ENCODE assay signal across 8 cellular contexts in genomic region chr3:27392414-27392813, GRCh38. TPM values are rescaled to one million over a fixed set of nuclear protein-coding genes. Genes with fewer than 3 reads are reported as not detected.
A peak's percentile ranks its signal among the peaks of the same experiment; 100 is the strongest.
DNase-seq lines count a peak whose midpoint lies in the region; ATAC-seq, FAIRE-seq and TF ChIP-seq lines count a peak whose summit lies in the region.
"Not testable (repeated sequence)": the region's sequence is repeated elsewhere in the genome, so short reads cannot be mapped to it uniquely, and the experiment has no call there.

No MANE protein-coding gene starts in this region.

- H3K79me2 ChIP-seq in OCI-LY3 (ENCODE audit: low read length) (peaks cover 21% of the 10 kb centered on the region), astrocyte (ENCODE audit: insufficient read depth, low read length) (peaks cover 15% of the 10 kb centered on the region)

- FAIRE-seq in astrocyte (lab: Jason Lieb, UNC) = peak; percentile 55

- CTCF ChIA-PET in CD4-positive, alpha-beta T cell (lab: Charles Lee); activated B cell treated with CpG ODN at 0.5 μM for 24 hours (lab: Charles Lee): not testable (repeated sequence)

- H3K4me1 Mint-ChIP-seq in CD4-positive, alpha-beta T cell (ENCODE audit: low read depth); activated B cell treated with CpG ODN at 0.5 μM for 24 hours; nephron progenitor cell: not testable (repeated sequence)
- peaks cover 16% of the 10 kb centered on the region for H3K4me1 Mint-ChIP-seq in activated T-cell treated with anti-CD3 and anti-CD28 coated beads, Interleukin-2, amount 50 U/mL, for 72 hours (ENCODE audit: low read depth)
- peaks cover 17% of the 10 kb centered on the region for H3K4me1 Mint-ChIP-seq in astrocyte (ENCODE audit: low read depth, unreplicated experiment)
- peaks cover 12% of the 10 kb centered on the region for H3K4me1 Mint-ChIP-seq in dendritic cell treated with granulocyte-macrophage colony-stimulating factor and Interleukin-4, amounts not matched to agents 40 ng/mL and 50 ng/mL, for 4 days (ENCODE audit: low read depth)
- peaks cover 24% of the 10 kb centered on the region for H3K4me1 Mint-ChIP-seq in stimulated activated memory B cell treated with anti-CD40 and anti-IgM and Interleukin-4, amounts not matched to agents 10 μg/mL and 1 μg/mL and 100 μg/mL, for 72 hours

- H3K9me3 ChIP-seq in CD4-positive, alpha-beta T cell (ENCODE audit: control insufficient read depth, low read length); OCI-LY3 (ENCODE audit: insufficient read depth, low read length); astrocyte (ENCODE audit: insufficient read depth, low read depth, low read length): not testable (repeated sequence)

- peak overlapping the region; percentile 32 for H3K27ac Mint-ChIP-seq in CD4-positive, alpha-beta T cell
- H3K27ac Mint-ChIP-seq in activated B cell treated with CpG ODN at 0.5 μM for 24 hours (peak overlapping the region; percentile 54), astrocyte (ENCODE audit: unreplicated experiment) (peak overlapping the region; percentile 14), nephron progenitor cell (peak overlapping the region; percentile 43)
- peak overlapping the region; percentile 91 for H3K27ac Mint-ChIP-seq in activated T-cell treated with anti-CD3 and anti-CD28 coated beads, Interleukin-2, amount 50 U/mL, for 72 hours
- peak overlapping the region; percentile 13 for H3K27ac Mint-ChIP-seq in dendritic cell treated with granulocyte-macrophage colony-stimulating factor and Interleukin-4, amounts not matched to agents 40 ng/mL and 50 ng/mL, for 4 days
- peak overlapping the region; percentile 72 for H3K27ac Mint-ChIP-seq in stimulated activated memory B cell treated with anti-CD40 and anti-IgM and Interleukin-4, amounts not matched to agents 10 μg/mL and 1 μg/mL and 100 μg/mL, for 72 hours

- peak overlapping the region; percentile 57 for H3K9ac ChIP-seq in OCI-LY3 (ENCODE audit: low read length)
- not testable (repeated sequence) for H3K9ac ChIP-seq in astrocyte (ENCODE audit: low read length)

- peaks cover 79% of the 10 kb centered on the region for H3K36me3 Mint-ChIP-seq in CD4-positive, alpha-beta T cell (ENCODE audit: low read depth)
- H3K36me3 Mint-ChIP-seq in activated B cell treated with CpG ODN at 0.5 μM for 24 hours (ENCODE audit: low read depth) (peaks cover 57% of the 10 kb centered on the region), astrocyte (ENCODE audit: low read depth, unreplicated experiment) (peaks cover 12% of the 10 kb centered on the region), nephron progenitor cell (ENCODE audit: low read depth) (peaks cover 69% of the 10 kb centered on the region)
- H3K36me3 Mint-ChIP-seq in activated T-cell treated with anti-CD3 and anti-CD28 coated beads, Interleukin-2, amount 50 U/mL, for 72 hours (ENCODE audit: insufficient read depth in 2 of 2) = peaks cover 2 to 12% of the 10 kb centered on the region in 2 donors
- H3K36me3 Mint-ChIP-seq in dendritic cell treated with granulocyte-macrophage colony-stimulating factor and Interleukin-4, amounts not matched to agents 40 ng/mL and 50 ng/mL, for 4 days (ENCODE audit: low read depth) = peaks cover 54% of the 10 kb centered on the region
- H3K36me3 Mint-ChIP-seq in stimulated activated memory B cell treated with anti-CD40 and anti-IgM and Interleukin-4, amounts not matched to agents 10 μg/mL and 1 μg/mL and 100 μg/mL, for 72 hours = peaks cover 39% of the 10 kb centered on the region

- not testable (repeated sequence) for ATAC-seq in CD4-positive, alpha-beta T cell (ENCODE audit: poor library complexity); activated B cell treated with CpG ODN at 0.5 μM for 24 hours (ENCODE audit: low read depth); activated T-cell treated with anti-CD3 and anti-CD28 coated beads, Interleukin-2, amount 50 U/mL, for 72 hours (replicated peaks in 1 of 2); stimulated activated memory B cell treated with anti-CD40 and anti-IgM and Interleukin-4, amounts not matched to agents 10 μg/mL and 1 μg/mL and 100 μg/mL, for 72 hours

- peaks cover 52% of the 10 kb centered on the region for H3K4me1 ChIP-seq in OCI-LY3 (ENCODE audit: low read length)
- not testable (repeated sequence) for H3K4me1 ChIP-seq in astrocyte (ENCODE audit: insufficient read depth, low read length)

- H3K27ac ChIP-seq in CD4-positive, alpha-beta T cell (ENCODE audit: low read depth, low read length); astrocyte (ENCODE audit: low read depth, low read length): not testable (repeated sequence)
- H3K27ac ChIP-seq in OCI-LY3 (ENCODE audit: low read length) = peak overlapping the region; percentile 94

- not testable (repeated sequence) for H3K9me3 Mint-ChIP-seq in CD4-positive, alpha-beta T cell; activated B cell treated with CpG ODN at 0.5 μM for 24 hours; activated T-cell treated with anti-CD3 and anti-CD28 coated beads, Interleukin-2, amount 50 U/mL, for 72 hours; astrocyte (ENCODE audit: unreplicated experiment); dendritic cell treated with granulocyte-macrophage colony-stimulating factor and Interleukin-4, amounts not matched to agents 40 ng/mL and 50 ng/mL, for 4 days; nephron progenitor cell; stimulated activated memory B cell treated with anti-CD40 and anti-IgM and Interleukin-4, amounts not matched to agents 10 μg/mL and 1 μg/mL and 100 μg/mL, for 72 hours

- not testable (repeated sequence) for H3K27me3 ChIP-seq in CD4-positive, alpha-beta T cell (ENCODE audit: control insufficient read depth, insufficient read depth, low read length); OCI-LY3 (ENCODE audit: low read depth, low read length); astrocyte (ENCODE audit: insufficient read depth, low read length)

- TF ChIP-seq CTCF in CD4-positive, alpha-beta T cell (IDR thresholded peaks at IDR 0.05); OCI-LY3 (IDR thresholded peaks at IDR 0.05; ENCODE audit: low read depth, low read length); activated B cell treated with CpG ODN at 0.5 μM for 24 hours (IDR thresholded peaks at IDR 0.05); astrocyte (IDR thresholded peaks at IDR 0.05; ENCODE audit: insufficient read depth, low read depth, low read length); nephron progenitor cell (IDR thresholded peaks at IDR 0.05): not testable (repeated sequence)

- intact Hi-C loops in CD4-positive, alpha-beta T cell (cut with DNase I, micrococcal nuclease); dendritic cell treated with granulocyte-macrophage colony-stimulating factor and Interleukin-4, amounts not matched to agents 40 ng/mL and 50 ng/mL, for 4 days (cut with micrococcal nuclease): not testable (repeated sequence)
- intact Hi-C loops in activated B cell treated with CpG ODN at 0.5 μM for 24 hours (cut with micrococcal nuclease) = loop anchor here (2.0 to 5.0 kb wide), 2 partner anchors 14 to 35 kb away; no protein-coding TSS in a partner anchor

- DNase-seq in CD4-positive, alpha-beta T cell; activated B cell treated with CpG ODN at 0.5 μM for 24 hours; activated T-cell treated with anti-CD3 and anti-CD28 coated beads, Interleukin-2, amount 50 U/mL, for 72 hours; astrocyte (ENCODE audit: low read depth); nephron progenitor cell: not testable (repeated sequence)

- POLR2A ChIA-PET in CD4-positive, alpha-beta T cell (lab: Charles Lee); activated B cell treated with CpG ODN at 0.5 μM for 24 hours (lab: Charles Lee): not testable (repeated sequence)

- H3K4me2 ChIP-seq in OCI-LY3 (ENCODE audit: low read length) = peak overlapping the region; percentile 56
- H3K4me2 ChIP-seq in astrocyte (ENCODE audit: low read length) = not testable (repeated sequence)

- not testable (repeated sequence) for H4K20me1 ChIP-seq in OCI-LY3 (ENCODE audit: insufficient read depth, low read length); astrocyte (ENCODE audit: insufficient read depth, low read length)

- not testable (repeated sequence) for H2AFZ ChIP-seq in OCI-LY3 (ENCODE audit: low read depth, low read length); astrocyte (ENCODE audit: low read depth, low read length)

- H3K36me3 ChIP-seq in OCI-LY3 (replicated peaks; ENCODE audit: low read depth, low read length) = peaks cover 43% of the 10 kb centered on the region
- H3K36me3 ChIP-seq in astrocyte (ENCODE audit: insufficient read depth, low read length) = peaks cover 37% of the 10 kb centered on the region

- not testable (repeated sequence) for H3K4me3 Mint-ChIP-seq in CD4-positive, alpha-beta T cell; activated B cell treated with CpG ODN at 0.5 μM for 24 hours; astrocyte (ENCODE audit: unreplicated experiment); dendritic cell treated with granulocyte-macrophage colony-stimulating factor and Interleukin-4, amounts not matched to agents 40 ng/mL and 50 ng/mL, for 4 days; nephron progenitor cell; stimulated activated memory B cell treated with anti-CD40 and anti-IgM and Interleukin-4, amounts not matched to agents 10 μg/mL and 1 μg/mL and 100 μg/mL, for 72 hours
- peak overlapping the region in 1 of 2 donors; percentile 67 for H3K4me3 Mint-ChIP-seq in activated T-cell treated with anti-CD3 and anti-CD28 coated beads, Interleukin-2, amount 50 U/mL, for 72 hours

- H3K4me3 ChIP-seq in OCI-LY3 (ENCODE audit: low read length) = 0 out of 2 replicates have a peak overlapping the region, but pooled peaks have one; percentile 1
- not testable (repeated sequence) for H3K4me3 ChIP-seq in astrocyte (ENCODE audit: insufficient read depth, low read depth, low read length)

- not testable (repeated sequence) for H3K27me3 Mint-ChIP-seq in CD4-positive, alpha-beta T cell; activated B cell treated with CpG ODN at 0.5 μM for 24 hours; activated T-cell treated with anti-CD3 and anti-CD28 coated beads, Interleukin-2, amount 50 U/mL, for 72 hours (ENCODE audit: low read depth); astrocyte (ENCODE audit: low read depth, unreplicated experiment); dendritic cell treated with granulocyte-macrophage colony-stimulating factor and Interleukin-4, amounts not matched to agents 40 ng/mL and 50 ng/mL, for 4 days; nephron progenitor cell (ENCODE audit: low read depth, poor library complexity); stimulated activated memory B cell treated with anti-CD40 and anti-IgM and Interleukin-4, amounts not matched to agents 10 μg/mL and 1 μg/mL and 100 μg/mL, for 72 hours

RNA-seq across cellular contexts. Expression of gene NEK10, which starts 23.2 kb away (rescaled TPM):
- under 1 TPM; 0.61 to 0.77 TPM for total RNA-seq in CD4-positive, alpha-beta T cell
- total RNA-seq in activated B cell treated with CpG ODN at 0.5 μM for 24 hours = 0.59 and 0.84 TPM in 2 replicates
- under 1 TPM; 0.09 to 0.36 TPM for total RNA-seq in activated T-cell treated with anti-CD3 and anti-CD28 coated beads, Interleukin-2, amount 50 U/mL, for 72 hours
- total RNA-seq in astrocyte = 3.2 and 3.4 TPM in 2 replicates

Comparison
In these comparisons a context has a peak if more than half of its experiments do, and no peak if none do; other contexts are left out.
1. H3K27ac Mint-ChIP-seq: peak in every context shown above with its lines; median percentile 91 in activated T-cell treated with anti-CD3 and anti-CD28 coated beads, Interleukin-2, amount 50 U/mL, for 72 hours; 72 in stimulated activated memory B cell treated with anti-CD40 and anti-IgM and Interleukin-4, amounts not matched to agents 10 μg/mL and 1 μg/mL and 100 μg/mL, for 72 hours; 54 in activated B cell treated with CpG ODN at 0.5 μM for 24 hours; 43 in nephron progenitor cell; 32 in CD4-positive, alpha-beta T cell; 14 in astrocyte; 13 in dendritic cell treated with granulocyte-macrophage colony-stimulating factor and Interleukin-4, amounts not matched to agents 40 ng/mL and 50 ng/mL, for 4 days.